ENCODE assay signal across 8 cellular contexts in genomic region chr10:14588084-14588937, GRCh38.
A peak's percentile ranks its signal among the peaks of the same experiment; 100 is the strongest.
DNase-seq lines count a peak whose midpoint lies in the region; ATAC-seq and TF ChIP-seq lines count a peak whose summit lies in the region.

No MANE protein-coding gene starts in this region.

- no peaks in the 10 kb centered on the region for H3K9me3 Mint-ChIP-seq in activated T-cell treated with anti-CD3 and anti-CD28 coated beads, Interleukin-2, amount 50 U/mL, for 24 hours

- H3K36me3 Mint-ChIP-seq in activated T-cell treated with anti-CD3 and anti-CD28 coated beads, Interleukin-2, amount 50 U/mL, for 24 hours (ENCODE audit: low read depth): peaks cover 76% of the 10 kb centered on the region

- TF ChIP-seq CTCF in fibroblast of villous mesenchyme (IDR thresholded peaks at IDR 0.05; ENCODE audit: insufficient read depth, low read depth, low read length): no peak

- H3K4me1 Mint-ChIP-seq in activated T-cell treated with anti-CD3 and anti-CD28 coated beads, Interleukin-2, amount 50 U/mL, for 24 hours (ENCODE audit: low read depth): peaks cover 92% of the 10 kb centered on the region

- peak overlapping the region in 17 of 21 experiments; percentile 10 to 82 (median 62) for H3K27ac ChIP-seq in skin epidermis

- DNase-seq in activated T-cell treated with anti-CD3 and anti-CD28 coated beads, Interleukin-2, amount 50 U/mL, for 24 hours: peak; percentile 64
- no peak for DNase-seq in activated T-cell treated with anti-CD3 and anti-CD28 coated beads for 4 hours
- DNase-seq in activated T-cell treated with anti-CD3 and anti-CD28 coated beads, Interleukin-2, amount 50 U/mL, for 48 hours: peak; percentile 64 to 66
- peak; percentile 94 for DNase-seq in fibroblast of villous mesenchyme (ENCODE audit: low read depth)
- DNase-seq in NCI-H1436 treated with DMSO at 0.1 percent for 48 hours (lab: John Stamatoyannopoulos, UW): no peak
- DNase-seq in DMS53 treated with DMSO at 0.1 percent for 48 hours (lab: John Stamatoyannopoulos, UW; ENCODE audit: unreplicated experiment): no peak

- peak overlapping the region; percentile 98 for H3K27ac Mint-ChIP-seq in activated T-cell treated with anti-CD3 and anti-CD28 coated beads, Interleukin-2, amount 50 U/mL, for 24 hours

- H3K4me3 ChIP-seq in fibroblast of villous mesenchyme (ENCODE audit: low read depth, low read length): peak overlapping the region; percentile 24
- H3K4me3 ChIP-seq in skin epidermis: no peak overlapping the region

- peak overlapping the region; percentile 62 for H3K4me3 Mint-ChIP-seq in activated T-cell treated with anti-CD3 and anti-CD28 coated beads, Interleukin-2, amount 50 U/mL, for 24 hours

- peak; percentile 67 for ATAC-seq in HG03135 (IDR thresholded peaks at IDR 0.05; ENCODE audit: unreplicated experiment)

- no peaks in the 10 kb centered on the region for H3K27me3 Mint-ChIP-seq in activated T-cell treated with anti-CD3 and anti-CD28 coated beads, Interleukin-2, amount 50 U/mL, for 24 hours

Comparison
In these comparisons a context has a peak if more than half of its experiments do, and no peak if none do; other contexts are left out.
1. DNase-seq: peak in activated T-cell treated with anti-CD3 and anti-CD28 coated beads, Interleukin-2, amount 50 U/mL, for 24 hours (single experiment), activated T-cell treated with anti-CD3 and anti-CD28 coated beads, Interleukin-2, amount 50 U/mL, for 48 hours (2 of 2) and fibroblast of villous mesenchyme (single experiment); none in activated T-cell treated with anti-CD3 and anti-CD28 coated beads for 4 hours (single experiment), NCI-H1436 treated with DMSO at 0.1 percent for 48 hours (single experiment) and DMS53 treated with DMSO at 0.1 percent for 48 hours (single experiment).